8 cellular contexts compared by ENCODE assay signal in genomic region chr10:132654708-132655661, GRCh38.
A peak's percentile ranks its signal among the peaks of the same experiment; 100 is the strongest.
DNase-seq lines count a peak whose midpoint lies in the region; ATAC-seq and TF ChIP-seq lines count a peak whose summit lies in the region.

No MANE protein-coding gene starts in this region.

- no peaks in the 10 kb centered on the region for H3K27me3 Mint-ChIP-seq in activated T-cell treated with anti-CD3 and anti-CD28 coated beads, Interleukin-2, amount 50 U/mL, for 24 hours

- H2BK120ac ChIP-seq in neuronal stem cell (ENCODE audit: low read depth, low read length), result no peak overlapping the region

- no peaks in the 10 kb centered on the region for H3K9me3 Mint-ChIP-seq in activated T-cell treated with anti-CD3 and anti-CD28 coated beads, Interleukin-2, amount 50 U/mL, for 24 hours

- in situ Hi-C loops in transverse colon (cut with MboI; ENCODE audit: low pct_ligation_motif_present in 1 of 4, low pct_unique_long_range_greater_than_20kb in 1 of 4, low sequenced_read_pairs in 3 of 4), result no loop called here

- no peak overlapping the region for H4K91ac ChIP-seq in neuronal stem cell (ENCODE audit: low read depth, low read length, poor library complexity)

- H3K79me2 ChIP-seq in OCI-LY3 (ENCODE audit: low read length), result no peaks in the 10 kb centered on the region

- no peak overlapping the region for H2BK12ac ChIP-seq in neuronal stem cell (ENCODE audit: low read length)

- H3K4me1 Mint-ChIP-seq in activated T-cell treated with anti-CD3 and anti-CD28 coated beads, Interleukin-2, amount 50 U/mL, for 24 hours (ENCODE audit: low read depth), result peaks cover 1% of the 10 kb centered on the region

- no CpG with 5 or more reads among the region's 48 CpGs for WGBS in neuronal stem cell (ENCODE audit: extremely low coverage in 2 of 2, insufficient read length in 2 of 2, insufficient replicate concordance in 1 of 2), 2 donors
- 14 to 61% methylated on average over 1 to 43 of the region's 48 CpGs for WGBS in transverse colon (ENCODE audit: low coverage in 1 of 2), 2 donors

- H4K8ac ChIP-seq in neuronal stem cell (ENCODE audit: low read depth, low read length), result no peak overlapping the region

- H3K36me3 Mint-ChIP-seq in activated T-cell treated with anti-CD3 and anti-CD28 coated beads, Interleukin-2, amount 50 U/mL, for 24 hours (ENCODE audit: low read depth), result peaks cover 43% of the 10 kb centered on the region

- H3K27me3 ChIP-seq in OCI-LY3 (ENCODE audit: low read depth, low read length), result no peaks in the 10 kb centered on the region
- no peaks in the 10 kb centered on the region for H3K27me3 ChIP-seq in neuronal stem cell (ENCODE audit: control insufficient read depth in 3 of 3, insufficient read depth in 3 of 3, low read depth in 1 of 3, low read length in 3 of 3)
- H3K27me3 ChIP-seq in transverse colon, result no peaks in the 10 kb centered on the region

- peak overlapping the region; percentile 16 for H3K18ac ChIP-seq in neuronal stem cell (ENCODE audit: low read length)

- no peak overlapping the region for H2BK5ac ChIP-seq in neuronal stem cell (ENCODE audit: low read length)

- no peak overlapping the region for H3K4me3 Mint-ChIP-seq in activated T-cell treated with anti-CD3 and anti-CD28 coated beads, Interleukin-2, amount 50 U/mL, for 24 hours

- H4K20me1 ChIP-seq in OCI-LY3 (ENCODE audit: insufficient read depth, low read length), result no peaks in the 10 kb centered on the region

- H3K36me3 ChIP-seq in OCI-LY3 (replicated peaks; ENCODE audit: low read depth, low read length) (no peaks in the 10 kb centered on the region), neuronal stem cell (replicated peaks in 1 of 2; ENCODE audit: control insufficient read depth in 2 of 2, insufficient read depth in 2 of 2, low read length in 2 of 2) (peaks cover 2 to 4% of the 10 kb centered on the region in 2 donors), transverse colon (no peaks in the 10 kb centered on the region)

- H3K27ac Mint-ChIP-seq in activated T-cell treated with anti-CD3 and anti-CD28 coated beads, Interleukin-2, amount 50 U/mL, for 24 hours, result no peak overlapping the region

- H3K4me2 ChIP-seq in OCI-LY3 (ENCODE audit: low read length), result no peak overlapping the region
- H3K4me2 ChIP-seq in neuronal stem cell (ENCODE audit: insufficient read depth, low read length, poor library complexity, severe bottlenecking), result no peak overlapping the region

- H3K14ac ChIP-seq in neuronal stem cell (ENCODE audit: low read length), result no peak overlapping the region

- H3K4me3 ChIP-seq in OCI-LY3 (ENCODE audit: low read length) (no peak overlapping the region), neuronal stem cell (ENCODE audit: low read length in 2 of 2) (no peak overlapping the region), transverse colon (no peak overlapping the region)

- peaks cover 2% of the 10 kb centered on the region for H3K79me1 ChIP-seq in neuronal stem cell (ENCODE audit: low read depth, low read length)

- no peak overlapping the region for H3K27ac ChIP-seq in OCI-LY3 (ENCODE audit: low read length)
- no peak overlapping the region for H3K27ac ChIP-seq in neuronal stem cell (replicated peaks; ENCODE audit: low read length)
- no peak overlapping the region for H3K27ac ChIP-seq in transverse colon

- intact Hi-C loops in transverse colon (cut with DNase I; ENCODE audit: low total_unique reads), result loop anchor here (10.0 kb wide), 1 partner anchor 130 kb away; the partner anchor contains the start of gene NKX6-2

- TF ChIP-seq CTCF in OCI-LY3 (IDR thresholded peaks at IDR 0.05; ENCODE audit: low read depth, low read length) (peak; percentile 69), transverse colon (IDR thresholded peaks at IDR 0.05) (peak; percentile 88 to 91 (median 90))

- H3K9me3 ChIP-seq in OCI-LY3 (ENCODE audit: insufficient read depth, low read length), result no peaks in the 10 kb centered on the region
- no peaks in the 10 kb centered on the region for H3K9me3 ChIP-seq in neuronal stem cell (replicated peaks in 1 of 2; ENCODE audit: control insufficient read depth in 2 of 2, insufficient read depth in 1 of 2, low read depth in 1 of 2, low read length in 2 of 2)
- H3K9me3 ChIP-seq in transverse colon, result no peaks in the 10 kb centered on the region

- H3K23ac ChIP-seq in neuronal stem cell (ENCODE audit: low read depth, low read length, poor library complexity), result no peak overlapping the region

- no peak overlapping the region for H3K9ac ChIP-seq in OCI-LY3 (ENCODE audit: low read length)
- no peak overlapping the region for H3K9ac ChIP-seq in neuronal stem cell (ENCODE audit: low read depth, low read length, poor library complexity)

- ATAC-seq in GM21447 (IDR thresholded peaks at IDR 0.05; ENCODE audit: unreplicated experiment) (peak; percentile 49), GM19023 (IDR thresholded peaks at IDR 0.05; ENCODE audit: unreplicated experiment) (no peak)

- H3K4me1 ChIP-seq in OCI-LY3 (ENCODE audit: low read length) (no peaks in the 10 kb centered on the region), neuronal stem cell (ENCODE audit: control insufficient read depth in 2 of 2, insufficient read depth in 1 of 2, low read depth in 1 of 2, low read length in 2 of 2) (no peaks in the 10 kb centered on the region), transverse colon (no peaks in the 10 kb centered on the region)

- peak; percentile 92 for DNase-seq in AG20443 (ENCODE audit: low spot score)
- peak; percentile 75 for DNase-seq in activated T-cell treated with anti-CD3 and anti-CD28 coated beads, Interleukin-2, amount 50 U/mL, for 24 hours
- DNase-seq in fibroblast of peridontal ligament (ENCODE audit: extremely low read depth), result peak; percentile 64
- DNase-seq in neuronal stem cell (ENCODE audit: low spot score), result peak; percentile 61
- DNase-seq in transverse colon, result peak; percentile 54

- H2AFZ ChIP-seq in OCI-LY3 (ENCODE audit: low read depth, low read length) (no peak overlapping the region), neuronal stem cell (ENCODE audit: low read length) (no peak overlapping the region)

- no peak for TF ChIP-seq EP300 in transverse colon (IDR thresholded peaks at IDR 0.05; ENCODE audit: low read depth)

- H3K4ac ChIP-seq in neuronal stem cell (ENCODE audit: low read length), result no peak overlapping the region

- H2AK5ac ChIP-seq in neuronal stem cell (ENCODE audit: low read depth, low read length), result no peak overlapping the region

- no peak overlapping the region for H2BK15ac ChIP-seq in neuronal stem cell (ENCODE audit: low read length)

- no peak for TF ChIP-seq POLR2A in transverse colon (IDR thresholded peaks at IDR 0.05)
